ENCODE assay signal across 16 cellular contexts in genomic region chr19:23440207-23440606, GRCh38. TPM values are rescaled to one million over a fixed set of nuclear protein-coding genes. Genes with fewer than 3 reads are reported as not detected.
DNase-seq lines count a peak whose midpoint lies in the region; TF ChIP-seq lines count a peak whose summit lies in the region.
"Had no signal": no experiment of that assay in that cellular context is flagged by ENCODE, and none has a peak within 500 bp of the region (broad histone marks: within the 10 kb centered on the region; RNA-seq: fewer than 3 reads in every experiment).

No MANE protein-coding gene starts in this region.

- no peak overlapping the region for H3K4me2 ChIP-seq in Karpas-422 (ENCODE audit: low read depth, low read length, poor library complexity, severe bottlenecking)
- H3K4me2 ChIP-seq: PC-9 had no signal

- no peaks in the 10 kb centered on the region for H3K9me2 ChIP-seq in Karpas-422 (replicated peaks; ENCODE audit: insufficient read depth, low read length)

- peak; percentile 23 for DNase-seq in A172 (ENCODE audit: low spot score)
- peak; percentile 7 for DNase-seq in COLO668 (lab: John Stamatoyannopoulos, UW; ENCODE audit: unreplicated experiment)
- peak; percentile 43 for DNase-seq in Karpas-422
- no peak for DNase-seq in cardiac fibroblast (ENCODE audit: low read depth in 2 of 2)
- no peak for DNase-seq in DMS153 (lab: John Stamatoyannopoulos, UW)
- DNase-seq in GM03348 (ENCODE audit: low spot score), result no peak
- DNase-seq in NCI-H510A (lab: John Stamatoyannopoulos, UW), result no peak
- no peak for DNase-seq in dorsolateral prefrontal cortex
- DNase-seq: activated naive CD4-positive, alpha-beta T cell treated with Interleukin-2 at 50 U/mL for 16 hours; CD4-positive, CD25-positive, alpha-beta regulatory T cell; hippocampal formation; left ventricle myocardium superior; right lobe of liver; T-helper 2 cell had no signal

- H3K36me3 ChIP-seq in Karpas-422 (ENCODE audit: insufficient read depth, low read length), result no peaks in the 10 kb centered on the region
- H3K36me3 ChIP-seq: cardiac muscle cell, right lobe of liver had no signal

- H3K9ac ChIP-seq in Karpas-422 (ENCODE audit: low read length), result no peak overlapping the region

- intact Hi-C loops in dorsolateral prefrontal cortex (cut with DNase I), result no loop called here

- H3K27me3 ChIP-seq in Karpas-422 (ENCODE audit: low read length) (no peaks in the 10 kb centered on the region), dorsolateral prefrontal cortex (no peaks in the 10 kb centered on the region)
- H3K27me3 ChIP-seq: cardiac muscle cell, right lobe of liver had no signal

- H2AFZ ChIP-seq in Karpas-422 (ENCODE audit: low read length), result no peak overlapping the region
- H2AFZ ChIP-seq: PC-9 had no signal

- H3K27ac ChIP-seq in Karpas-422 (ENCODE audit: low read length) (no peak overlapping the region), dorsolateral prefrontal cortex (no peak overlapping the region)
- H3K27ac ChIP-seq: cardiac muscle cell, PC-9, right lobe of liver had no signal

- H3K4me1 ChIP-seq in Karpas-422 (ENCODE audit: low read length), result no peaks in the 10 kb centered on the region
- H3K4me1 ChIP-seq: right lobe of liver had no signal

- H3K4me3 ChIP-seq in Karpas-422 (ENCODE audit: low read length), result no peak overlapping the region
- no peak overlapping the region for H3K4me3 ChIP-seq in cardiac fibroblast (replicated peaks in 1 of 2; ENCODE audit: low read depth in 2 of 2, low read length in 2 of 2)
- no peak overlapping the region for H3K4me3 ChIP-seq in dorsolateral prefrontal cortex
- H3K4me3 ChIP-seq: cardiac muscle cell, PC-9, right lobe of liver had no signal

- H3K79me2 ChIP-seq in Karpas-422 (ENCODE audit: low read length), result no peaks in the 10 kb centered on the region

- peak; percentile 30 for TF ChIP-seq CTCF in cardiac fibroblast (IDR thresholded peaks at IDR 0.05; ENCODE audit: low read depth, low read length)
- peak in 1 of 56 donors; percentile 1 for TF ChIP-seq CTCF in dorsolateral prefrontal cortex (IDR thresholded peaks at IDR 0.05 in 54 of 56, conservative IDR thresholded peaks at IDR 0.05 in 2 of 56; ENCODE audit: low read depth in 1 of 56, partially characterized antibody in 56 of 56)

- no peaks in the 10 kb centered on the region for H4K20me1 ChIP-seq in Karpas-422 (ENCODE audit: insufficient read depth, low read depth, low read length)

- peaks cover 29% of the 10 kb centered on the region for H3K9me3 ChIP-seq in Karpas-422 (ENCODE audit: low read length)

RNA-seq across cellular contexts. Expression of gene ZNF91, which starts 44.9 kb away (rescaled TPM):
- 10.0 and 14.8 TPM in 2 replicates for total RNA-seq in A172 (2014; rRNA removed; shearing (Covaris generic))
- total RNA-seq in Karpas-422 (2014; rRNA removed; shearing (Covaris generic); ENCODE audit: low replicate concordance), result 39.4 and 98.5 TPM in 2 replicates
- total RNA-seq in dorsolateral prefrontal cortex, result 100 to 1,000 TPM in 119 of 120 experiments, 10 to 100 TPM in 1; 86.8 to 280 (median 171) TPM

Comparison
In these comparisons a context has a peak if more than half of its experiments do, and no peak if none do; other contexts are left out.
1. DNase-seq: peak in A172 (single experiment), COLO668 (single experiment) and Karpas-422 (single experiment); none in cardiac fibroblast (0 of 2), DMS153 (single experiment), GM03348 (single experiment), NCI-H510A (single experiment) and dorsolateral prefrontal cortex (0 of 10).